13 cellular contexts compared by ENCODE assay signal in genomic region chr17:38917259-38917658, GRCh38. TPM values are rescaled to one million over a fixed set of nuclear protein-coding genes. Genes with fewer than 3 reads are reported as not detected.
DNase-seq lines count a peak whose midpoint lies in the region; ATAC-seq and TF ChIP-seq lines count a peak whose summit lies in the region.
"Had no signal": no experiment of that assay in that cellular context is flagged by ENCODE, and none has a peak within 500 bp of the region (broad histone marks: within the 10 kb centered on the region; RNA-seq: fewer than 3 reads in every experiment).

No MANE protein-coding gene starts in this region.

- no peak overlapping the region for H3K18ac ChIP-seq in H9 (ENCODE audit: insufficient read length, low read depth, low read length)

- no peak overlapping the region for H2AK5ac ChIP-seq in H9 (ENCODE audit: insufficient read length, low read length)

- CTCF ChIA-PET in CD4-positive, alpha-beta memory T cell (lab: Charles Lee; ENCODE audit: partially characterized antibody), result interaction anchor here (0.9 to 3.6 kb wide), 4 partner anchors 8 to 66 kb away, joined by 3 to 12 read pairs (median 3); partner anchors contain the start of genes LASP1NB and RPL23

- no CpG with 5 or more reads among the region's 3 CpGs for whole genome bisulfite sequencing in H9 (ENCODE audit: extremely low coverage, insufficient read length, low lambda C conversion rate)

- H2BK15ac ChIP-seq in H9 (ENCODE audit: low read depth, low read length), result no peak overlapping the region

- peak; percentile 44 for TF ChIP-seq CTCF in H9 (conservative IDR thresholded peaks at IDR 0.05)

- H3K4me2 ChIP-seq in H9 (ENCODE audit: insufficient read depth, insufficient read length, low read length), result no peak overlapping the region

- no peaks in the 10 kb centered on the region for H3K9me3 ChIP-seq in CD4-positive, alpha-beta memory T cell (ENCODE audit: control insufficient read depth in 1 of 2, low read length in 2 of 2)
- H3K9me3 ChIP-seq in H9 (ENCODE audit: control insufficient read depth, low read depth, low read length), result no peaks in the 10 kb centered on the region
- H3K9me3 ChIP-seq: uterus had no signal

- intact Hi-C loops in CD4-positive, alpha-beta memory T cell (cut with micrococcal nuclease), result no loop called here

- H3K36me3 ChIP-seq in CD4-positive, alpha-beta memory T cell (ENCODE audit: insufficient read depth, low read length), result peaks cover 62% of the 10 kb centered on the region
- H3K36me3 ChIP-seq: uterus had no signal

- H3K79me2 ChIP-seq in H9 (ENCODE audit: insufficient read depth, low read length), result no peaks in the 10 kb centered on the region

- no peak overlapping the region for H3K56ac ChIP-seq in H9 (ENCODE audit: insufficient read length, low read depth, low read length)

- peaks cover 0 to 21% (median 9%) of the 10 kb centered on the region in 4 donors for H3K4me1 Mint-ChIP-seq in CD4-positive, alpha-beta memory T cell
- H3K4me1 Mint-ChIP-seq in H9, result peaks cover 4 to 9% of the 10 kb centered on the region in 2 experiments
- peaks cover 24% of the 10 kb centered on the region for H3K4me1 Mint-ChIP-seq in activated naive CD8-positive, alpha-beta T cell (ENCODE audit: low read depth)
- H3K4me1 Mint-ChIP-seq in naive thymus-derived CD8-positive, alpha-beta T cell, result peaks cover 24 to 49% (median 32%) of the 10 kb centered on the region in 4 donors

- no peaks in the 10 kb centered on the region for H3K79me1 ChIP-seq in H9 (ENCODE audit: insufficient read depth, low read depth, low read length, poor library complexity, severe bottlenecking)

- no peak overlapping the region for H3K9ac ChIP-seq in H9 (ENCODE audit: extremely low read depth, insufficient read length, low read length)

- no peak overlapping the region for H2BK120ac ChIP-seq in H9 (ENCODE audit: low read depth, low read length, poor library complexity, severe bottlenecking)

- no peak overlapping the region for H2AFZ ChIP-seq in H9 (ENCODE audit: low read length)

- no peaks in the 10 kb centered on the region for H3K9me3 Mint-ChIP-seq in CD4-positive, alpha-beta memory T cell
- H3K9me3 Mint-ChIP-seq in H9, result no peaks in the 10 kb centered on the region
- no peaks in the 10 kb centered on the region for H3K9me3 Mint-ChIP-seq in activated naive CD8-positive, alpha-beta T cell (ENCODE audit: low read depth)
- no peaks in the 10 kb centered on the region for H3K9me3 Mint-ChIP-seq in naive thymus-derived CD8-positive, alpha-beta T cell

- no peak for ATAC-seq in naive thymus-derived CD8-positive, alpha-beta T cell

- H3K4me3 ChIP-seq in CD4-positive, alpha-beta memory T cell (ENCODE audit: low read length in 2 of 2), result no peak overlapping the region
- H3K4me3 ChIP-seq: uterus had no signal

- H2BK5ac ChIP-seq in H9 (ENCODE audit: insufficient read length, low read length), result no peak overlapping the region

- no peak overlapping the region for H3K4ac ChIP-seq in H9 (ENCODE audit: low read depth, low read length)

- peaks cover 44 to 65% of the 10 kb centered on the region in 2 donors for H3K36me3 Mint-ChIP-seq in CD4-positive, alpha-beta memory T cell
- peaks cover 21 to 60% (median 48%) of the 10 kb centered on the region in 3 experiments for H3K36me3 Mint-ChIP-seq in H9 (ENCODE audit: insufficient read depth in 1 of 3, low read depth in 3 of 3)
- no peaks in the 10 kb centered on the region for H3K36me3 Mint-ChIP-seq in activated naive CD8-positive, alpha-beta T cell
- H3K36me3 Mint-ChIP-seq in naive thymus-derived CD8-positive, alpha-beta T cell, result peaks cover 0 to 81% (median 12%) of the 10 kb centered on the region in 3 donors

- H4K8ac ChIP-seq in H9 (replicated peaks; ENCODE audit: insufficient read length, low read depth, low read length), result no peak overlapping the region

- POLR2A ChIA-PET in CD4-positive, alpha-beta memory T cell (lab: Charles Lee; ENCODE audit: partially characterized antibody), result interaction anchor here (1.2 to 1.3 kb wide), 2 partner anchors 48 to 63 kb away, joined by 4 to 7 read pairs; partner anchors contain the start of genes LASP1 and RPL23
- POLR2A ChIA-PET in naive thymus-derived CD8-positive, alpha-beta T cell (lab: Charles Lee), result interaction anchor here (1.0 kb wide), 3 partner anchors 24 to 48 kb away, joined by 3 to 4 read pairs (median 3); partner anchors contain the start of gene LASP1

- no peaks in the 10 kb centered on the region for H3K23me2 ChIP-seq in H9 (ENCODE audit: insufficient read length, low read depth, low read length, poor library complexity, severe bottlenecking)

- no peak overlapping the region for H2BK12ac ChIP-seq in H9 (ENCODE audit: insufficient read length, low read depth, low read length)

- peak overlapping the region in 5 of 7 donors; percentile 4 to 75 (median 62) for H3K27ac Mint-ChIP-seq in CD4-positive, alpha-beta memory T cell
- H3K27ac Mint-ChIP-seq in H9, result peak overlapping the region; percentile 37 to 91 (median 61); a peak in 5 of 7 replicates
- H3K27ac Mint-ChIP-seq in activated naive CD8-positive, alpha-beta T cell, result peak overlapping the region; percentile 86
- peak overlapping the region in 9 of 10 donors; percentile 52 to 93 (median 79) for H3K27ac Mint-ChIP-seq in naive thymus-derived CD8-positive, alpha-beta T cell

- H4K5ac ChIP-seq in H9 (ENCODE audit: insufficient read length, low read depth, low read length), result no peak overlapping the region

- H4K20me1 ChIP-seq in H9 (ENCODE audit: control insufficient read depth, insufficient read depth, insufficient read length), result no peaks in the 10 kb centered on the region

- no peak overlapping the region for H4K91ac ChIP-seq in H9 (ENCODE audit: insufficient read length, low read depth, low read length)

- no peak for DNase-seq in CD4-positive, alpha-beta memory T cell
- DNase-seq in H9 (no peak), NAMALWA (ENCODE audit: low spot score) (no peak), GDM1 (lab: John Stamatoyannopoulos, UW) (no peak)
- no peak for DNase-seq in naive thymus-derived CD8-positive, alpha-beta T cell
- no peak for DNase-seq in stimulated activated naive CD4-positive, alpha-beta T cell treated with Interleukin-2 at 50 U/mL for 16 hours (lab: John Stamatoyannopoulos, UW)
- DNase-seq: activated CD4-positive, CD25-positive, alpha-beta regulatory T cell treated with anti-CD3 and anti-CD28 coated beads, Interleukin-2, amount 50 U/mL, for 72 hours; amygdala; EL; erythroblast; NCI-H2171 treated with DMSO at 0.1 percent for 48 hours had no signal

- H3K27me3 Mint-ChIP-seq in CD4-positive, alpha-beta memory T cell, result no peaks in the 10 kb centered on the region
- H3K27me3 Mint-ChIP-seq in H9 (ENCODE audit: low read depth), result no peaks in the 10 kb centered on the region; the same call in 1 of the 2 replicates
- H3K27me3 Mint-ChIP-seq in activated naive CD8-positive, alpha-beta T cell, result no peaks in the 10 kb centered on the region
- H3K27me3 Mint-ChIP-seq in naive thymus-derived CD8-positive, alpha-beta T cell, result no peaks in the 10 kb centered on the region

- no peak overlapping the region for H3K14ac ChIP-seq in H9 (ENCODE audit: insufficient read depth, low read length)

- H3K4me3 Mint-ChIP-seq in CD4-positive, alpha-beta memory T cell, result no peak overlapping the region
- H3K4me3 Mint-ChIP-seq in H9, result no peak overlapping the region
- no peak overlapping the region for H3K4me3 Mint-ChIP-seq in activated naive CD8-positive, alpha-beta T cell
- H3K4me3 Mint-ChIP-seq in naive thymus-derived CD8-positive, alpha-beta T cell, result no peak overlapping the region

- no peak overlapping the region for H3K27ac ChIP-seq in CD4-positive, alpha-beta memory T cell (ENCODE audit: low read depth, low read length)
- no peak overlapping the region for H3K27ac ChIP-seq in H9 (ENCODE audit: insufficient read length, low read depth, low read length)

- H3K4me1 ChIP-seq in CD4-positive, alpha-beta memory T cell (ENCODE audit: insufficient read depth, low read length), result no peaks in the 10 kb centered on the region
- no peaks in the 10 kb centered on the region for H3K4me1 ChIP-seq in H9 (ENCODE audit: insufficient read depth, low read length)

- H3K23ac ChIP-seq in H9 (ENCODE audit: insufficient read length, low read depth, low read length), result no peak overlapping the region

- no peaks in the 10 kb centered on the region for H3K27me3 ChIP-seq in CD4-positive, alpha-beta memory T cell (ENCODE audit: insufficient read depth, low read length)
- no peaks in the 10 kb centered on the region for H3K27me3 ChIP-seq in H9 (ENCODE audit: insufficient read depth, low read length)
- H3K27me3 ChIP-seq: uterus had no signal

- H3T11ph ChIP-seq in H9 (ENCODE audit: low read length), result no peak overlapping the region

- no peak overlapping the region for H2BK20ac ChIP-seq in H9 (ENCODE audit: low read depth, low read length, poor library complexity, severe bottlenecking)

RNA-seq across cellular contexts. Expression of gene LASP1, which starts 47.4 kb away (rescaled TPM):
- 100 to 1,000 TPM; 120 to 122 TPM for total RNA-seq in CD4-positive, alpha-beta memory T cell
- polyA plus RNA-seq in CD4-positive, alpha-beta memory T cell, result 10 to 100 TPM; 32.1 to 65.3 TPM
- 121 and 122 TPM in 2 replicates for total RNA-seq in H9 (2021)
- total RNA-seq in naive thymus-derived CD8-positive, alpha-beta T cell, result 100 to 1,000 TPM; 103 to 107 TPM
- 10 to 100 TPM; 50.1 to 53.1 (median 52.0) TPM for polyA plus RNA-seq in naive thymus-derived CD8-positive, alpha-beta T cell

RNA-seq across cellular contexts. Expression of gene FBXO47, which starts 49.9 kb away (rescaled TPM):
- total RNA-seq in CD4-positive, alpha-beta memory T cell, result not detected
- not detected for polyA plus RNA-seq in CD4-positive, alpha-beta memory T cell
- total RNA-seq in H9 (2021), result not detected in 2 replicates
- total RNA-seq in naive thymus-derived CD8-positive, alpha-beta T cell, result under 1 TPM in 1 of 2 experiments, not detected in 1; 0.22 TPM
- polyA plus RNA-seq in naive thymus-derived CD8-positive, alpha-beta T cell, result not detected
